Comparison of ENCODE assay signal across 8 cellular contexts in the genomic region with DNA sequence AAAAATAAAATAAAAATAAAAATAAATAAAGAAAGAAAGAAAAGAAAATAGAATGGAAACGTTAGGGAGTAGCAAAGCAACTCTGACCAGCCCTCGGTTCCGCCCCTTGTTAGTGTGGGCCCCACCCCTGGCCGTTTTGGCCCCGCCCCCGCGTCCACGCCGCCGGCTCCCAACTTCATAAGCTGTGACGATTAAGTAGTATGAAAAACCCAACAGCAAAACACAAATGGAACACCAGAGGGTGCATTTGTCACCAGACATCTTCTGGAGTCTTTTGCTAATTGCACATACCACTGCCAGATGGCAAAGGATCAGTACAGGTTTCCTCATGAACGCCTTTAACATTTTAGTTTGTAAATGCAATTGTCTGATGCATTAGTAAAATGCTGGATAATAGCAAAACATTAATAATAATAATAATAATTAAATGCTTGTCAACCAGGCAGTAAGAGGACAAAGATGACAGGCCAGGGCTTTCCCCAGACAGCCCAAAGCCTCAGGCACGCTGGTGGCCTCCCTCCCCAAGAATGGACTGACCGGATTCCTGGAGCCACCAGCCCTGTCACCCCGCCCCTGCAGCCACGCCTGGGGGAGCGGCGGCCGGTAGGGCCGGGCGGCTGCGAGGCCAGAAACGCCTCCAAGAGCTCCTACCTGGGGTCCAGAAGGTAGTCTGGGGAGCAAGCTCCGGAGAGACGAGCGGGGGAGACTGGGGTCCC. TPM values are rescaled to one million over a fixed set of nuclear protein-coding genes. Genes with fewer than 3 reads are reported as not detected.
A peak's percentile ranks its signal among the peaks of the same experiment; 100 is the strongest.
DNase-seq lines count a peak whose midpoint lies in the region; ATAC-seq lines count a peak whose summit lies in the region.

No MANE protein-coding gene starts in this region.

- peak; percentile 48 for DNase-seq in DMS53 treated with DMSO at 0.1 percent for 48 hours (lab: John Stamatoyannopoulos, UW; ENCODE audit: unreplicated experiment)
- peak; percentile 82 for DNase-seq in NCI-H748 (lab: John Stamatoyannopoulos, UW; ENCODE audit: unreplicated experiment)
- peak; percentile 79 for DNase-seq in activated CD4-positive, alpha-beta memory T cell treated with anti-CD3 and anti-CD28 coated beads for 36 hours
- DNase-seq in effector CD8-positive, alpha-beta T cell (lab: John Stamatoyannopoulos, UW): peak; percentile 59
- DNase-seq in lung microvascular endothelial cell (ENCODE audit: low read depth in 2 of 2): peak; percentile 92 to 94
- peak; percentile 32 for DNase-seq in stimulated activated CD8-positive, alpha-beta memory T cell treated with anti-CD3 and anti-CD28 coated beads, Interleukin-15, amount 100 ng/mL, for 1 hour (ENCODE audit: low read depth)

- no peak overlapping the region for H3K4me3 Mint-ChIP-seq in activated CD4-positive, alpha-beta memory T cell treated with anti-CD3 and anti-CD28 coated beads for 36 hours

- ATAC-seq in HG02938 (IDR thresholded peaks at IDR 0.05; ENCODE audit: unreplicated experiment): peak; percentile 78
- ATAC-seq in HG03039 (IDR thresholded peaks at IDR 0.05; ENCODE audit: unreplicated experiment): no peak

- POLR2A ChIA-PET in activated CD4-positive, alpha-beta memory T cell treated with anti-CD3 and anti-CD28 coated beads for 36 hours (lab: Charles Lee): interaction anchor here (0.6 kb wide), 2 partner anchors 10 to 95 kb away, joined by 3 to 4 read pairs; no protein-coding TSS in a partner anchor

- no peak overlapping the region for H3K27ac Mint-ChIP-seq in activated CD4-positive, alpha-beta memory T cell treated with anti-CD3 and anti-CD28 coated beads for 36 hours

- H3K9me3 Mint-ChIP-seq in activated CD4-positive, alpha-beta memory T cell treated with anti-CD3 and anti-CD28 coated beads for 36 hours: no peaks in the 10 kb centered on the region

- H3K27me3 Mint-ChIP-seq in activated CD4-positive, alpha-beta memory T cell treated with anti-CD3 and anti-CD28 coated beads for 36 hours: no peaks in the 10 kb centered on the region

- no peaks in the 10 kb centered on the region for H3K36me3 Mint-ChIP-seq in activated CD4-positive, alpha-beta memory T cell treated with anti-CD3 and anti-CD28 coated beads for 36 hours

- intact Hi-C loops in activated CD4-positive, alpha-beta memory T cell treated with anti-CD3 and anti-CD28 coated beads for 36 hours (cut with micrococcal nuclease): loop anchor here (1.0 kb wide), 2 partner anchors 33 to 251 kb away; no protein-coding TSS in a partner anchor

- CTCF ChIA-PET in activated CD4-positive, alpha-beta memory T cell treated with anti-CD3 and anti-CD28 coated beads for 36 hours (lab: Charles Lee): interaction anchor here (0.7 to 3.2 kb wide), 4 partner anchors 14 to 252 kb away, joined by 3 to 40 read pairs (median 8); no protein-coding TSS in a partner anchor

- H3K4me1 Mint-ChIP-seq in activated CD4-positive, alpha-beta memory T cell treated with anti-CD3 and anti-CD28 coated beads for 36 hours (ENCODE audit: low read depth): peaks cover under 1% of the 10 kb centered on the region

RNA-seq across cellular contexts. Expression of a gene that starts 23.6 kb away (rescaled TPM):
- total RNA-seq in activated CD4-positive, alpha-beta memory T cell treated with anti-CD3 and anti-CD28 coated beads for 36 hours: 1,000 to 10,000 TPM; 1,107 to 1,148 TPM
- 229 and 280 TPM in 2 replicates for total RNA-seq in lung microvascular endothelial cell

Comparison
In these comparisons a context has a peak if more than half of its experiments do, and no peak if none do; other contexts are left out.
1. DNase-seq: peak in every context shown above with its lines; median percentile 93 in lung microvascular endothelial cell; 82 in NCI-H748; 79 in activated CD4-positive, alpha-beta memory T cell treated with anti-CD3 and anti-CD28 coated beads for 36 hours; 59 in effector CD8-positive, alpha-beta T cell; 48 in DMS53 treated with DMSO at 0.1 percent for 48 hours; 32 in stimulated activated CD8-positive, alpha-beta memory T cell treated with anti-CD3 and anti-CD28 coated beads, Interleukin-15, amount 100 ng/mL, for 1 hour.